In genomic region chr19:18465214-18465963, GRCh38 we compare ENCODE assay signal across 2 cellular contexts.
TF ChIP-seq lines count a peak whose summit lies in the region.

No MANE protein-coding gene starts in this region.

TF ChIP-seq in HEK293, 187 proteins besides CTCF, POLR2A, EP300 and RAD21:
- TF ChIP-seq GLIS1 (tag by site-specific recombination; IDR thresholded peaks at IDR 0.05) = peak; percentile 14; the same call in 1 of the 2 replicates
- TF ChIP-seq ZNF211 (tag by site-specific recombination; IDR thresholded peaks at IDR 0.05; ENCODE audit: low read depth) = no peak
- TF ChIP-seq ZNF514 (tag by site-specific recombination; IDR thresholded peaks at IDR 0.05) = no peak
- no peak for TF ChIP-seq HOXC10 (CRISPR knock-in tag; IDR thresholded peaks at IDR 0.05)
- no peak for TF ChIP-seq ZNF768 (tag by site-specific recombination; IDR thresholded peaks at IDR 0.05)
- no peak for TF ChIP-seq ZNF529 (tag by site-specific recombination; IDR thresholded peaks at IDR 0.05; ENCODE audit: insufficient replicate concordance)

TF ChIP-seq in HepG2, 621 proteins besides CTCF, POLR2A, EP300 and RAD21:
- TF ChIP-seq ZNF280B (CRISPR knock-in tag; IDR thresholded peaks at IDR 0.05; ENCODE audit: borderline replicate concordance) = no peak
- TF ChIP-seq DZIP1 (CRISPR knock-in tag; IDR thresholded peaks at IDR 0.05) = 0 out of 2 replicates have a peak, but pooled peaks have one; percentile 50
